In the genomic region with DNA sequence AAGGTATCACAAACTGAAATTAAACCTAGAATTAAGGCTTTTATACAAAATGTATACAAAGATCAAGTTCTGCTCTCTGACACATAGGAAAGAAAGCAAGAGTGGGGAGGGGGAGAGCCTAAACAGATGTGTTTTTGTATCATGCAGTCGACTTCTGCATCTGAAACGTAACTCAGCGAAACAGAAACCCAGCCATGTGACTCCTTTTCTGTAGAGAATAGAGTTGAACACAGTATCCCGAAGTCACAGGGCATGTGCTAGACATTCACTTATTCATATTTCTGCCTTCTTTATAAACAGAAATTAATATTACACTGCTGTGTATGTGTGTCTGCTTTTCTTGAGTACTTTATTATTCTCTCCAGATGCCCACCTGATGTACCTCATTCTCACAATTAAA, we compare ENCODE assay signal across 10 cellular contexts.
DNase-seq lines count a peak whose midpoint lies in the region; ATAC-seq, FAIRE-seq and TF ChIP-seq lines count a peak whose summit lies in the region.
"Had no signal": no experiment of that assay in that cellular context is flagged by ENCODE, and none has a peak within 500 bp of the region (broad histone marks: within the 10 kb centered on the region; RNA-seq: fewer than 3 reads in every experiment).

No MANE protein-coding gene starts in this region.

- no peaks in the 10 kb centered on the region for H3K36me3 ChIP-seq in Karpas-422 (ENCODE audit: insufficient read depth, low read length)

- H3K27me3 ChIP-seq in Karpas-422 (ENCODE audit: low read length) = no peaks in the 10 kb centered on the region

- peak overlapping the region; percentile 73 for H3K27ac Mint-ChIP-seq in mesothelial cell of epicardium
- H3K27ac Mint-ChIP-seq in stimulated activated naive B cell treated with anti-CD40 and anti-IgM and Interleukin-4, amounts not matched to agents 10 μg/mL and 1 μg/mL and 100 μg/mL, for 72 hours = no peak overlapping the region

- no peaks in the 10 kb centered on the region for H3K9me3 Mint-ChIP-seq in mesothelial cell of epicardium
- no peaks in the 10 kb centered on the region for H3K9me3 Mint-ChIP-seq in stimulated activated naive B cell treated with anti-CD40 and anti-IgM and Interleukin-4, amounts not matched to agents 10 μg/mL and 1 μg/mL and 100 μg/mL, for 72 hours
- H3K9me3 Mint-ChIP-seq: central memory CD8-positive, alpha-beta T cell had no signal

- peak overlapping the region; percentile 36; the same call in 1 of the 2 replicates for H2AFZ ChIP-seq in Karpas-422 (ENCODE audit: low read length)

- peak; percentile 78 for FAIRE-seq in GM12891 (lab: Jason Lieb, UNC)

- H3K9me2 ChIP-seq in Karpas-422 (replicated peaks; ENCODE audit: insufficient read depth, low read length) = no peaks in the 10 kb centered on the region

- H3K4me1 Mint-ChIP-seq in mesothelial cell of epicardium = peaks cover 38% of the 10 kb centered on the region
- no peaks in the 10 kb centered on the region for H3K4me1 Mint-ChIP-seq in stimulated activated naive B cell treated with anti-CD40 and anti-IgM and Interleukin-4, amounts not matched to agents 10 μg/mL and 1 μg/mL and 100 μg/mL, for 72 hours
- H3K4me1 Mint-ChIP-seq: central memory CD8-positive, alpha-beta T cell had no signal

- H3K27ac ChIP-seq in Karpas-422 (ENCODE audit: low read length) = no peak overlapping the region

- H3K9ac ChIP-seq in Karpas-422 (ENCODE audit: low read length) = no peak overlapping the region

- ATAC-seq in GM21360 (IDR thresholded peaks at IDR 0.05; ENCODE audit: unreplicated experiment) (peak; percentile 48), HG02588 (IDR thresholded peaks at IDR 0.05; ENCODE audit: unreplicated experiment) (no peak)
- ATAC-seq in stimulated activated naive B cell treated with anti-CD40 and anti-IgM and Interleukin-4, amounts not matched to agents 10 μg/mL and 1 μg/mL and 100 μg/mL, for 72 hours (replicated peaks) = no peak

- TF ChIP-seq POLR2A in GM12891 (IDR thresholded peaks at IDR 0.05; ENCODE audit: low read depth, low read length) = no peak

- peaks cover 12% of the 10 kb centered on the region for H3K4me1 ChIP-seq in Karpas-422 (ENCODE audit: low read length)

- H4K20me1 ChIP-seq in Karpas-422 (ENCODE audit: insufficient read depth, low read depth, low read length) = no peaks in the 10 kb centered on the region

- peak overlapping the region; percentile 30 for H3K4me2 ChIP-seq in Karpas-422 (ENCODE audit: low read depth, low read length, poor library complexity, severe bottlenecking)

- no peak for TF ChIP-seq CTCF in mesothelial cell of epicardium (IDR thresholded peaks at IDR 0.05; ENCODE audit: unreplicated experiment)

- no peaks in the 10 kb centered on the region for H3K36me3 Mint-ChIP-seq in mesothelial cell of epicardium
- no peaks in the 10 kb centered on the region for H3K36me3 Mint-ChIP-seq in stimulated activated naive B cell treated with anti-CD40 and anti-IgM and Interleukin-4, amounts not matched to agents 10 μg/mL and 1 μg/mL and 100 μg/mL, for 72 hours

- no peak overlapping the region for H3K4me3 ChIP-seq in Karpas-422 (ENCODE audit: low read length)

- H3K27me3 Mint-ChIP-seq in mesothelial cell of epicardium (ENCODE audit: low read depth) = no peaks in the 10 kb centered on the region
- peaks cover 7 to 19% of the 10 kb centered on the region in 2 donors for H3K27me3 Mint-ChIP-seq in stimulated activated naive B cell treated with anti-CD40 and anti-IgM and Interleukin-4, amounts not matched to agents 10 μg/mL and 1 μg/mL and 100 μg/mL, for 72 hours

- no peaks in the 10 kb centered on the region for H3K9me3 ChIP-seq in Karpas-422 (ENCODE audit: low read length)

- DNase-seq in GM12891 (ENCODE audit: insufficient read length, low spot score) (peak; percentile 14), Karpas-422 (no peak), mesothelial cell of epicardium (ENCODE audit: low spot score in 2 of 2, unreplicated experiment in 2 of 2) (no peak), HPDE6-E6E7 (ENCODE audit: extremely low spot score) (no peak), NCI-H226 (no peak)
- no peak for DNase-seq in stimulated activated naive B cell treated with anti-CD40 and anti-IgM and Interleukin-4, amounts not matched to agents 10 μg/mL and 1 μg/mL and 100 μg/mL, for 72 hours
- DNase-seq: RPMI8226 had no signal

- no peak overlapping the region for H3K4me3 Mint-ChIP-seq in mesothelial cell of epicardium
- H3K4me3 Mint-ChIP-seq in stimulated activated naive B cell treated with anti-CD40 and anti-IgM and Interleukin-4, amounts not matched to agents 10 μg/mL and 1 μg/mL and 100 μg/mL, for 72 hours = no peak overlapping the region
- H3K4me3 Mint-ChIP-seq: central memory CD8-positive, alpha-beta T cell had no signal

- H3K79me2 ChIP-seq in Karpas-422 (ENCODE audit: low read length) = no peaks in the 10 kb centered on the region

TF ChIP-seq in GM12891, 5 proteins besides CTCF, POLR2A, EP300 and RAD21:
- TF ChIP-seq PAX5 (IDR thresholded peaks at IDR 0.05; ENCODE audit: insufficient read depth, low read length, severe bottlenecking) (no peak), TAF1 (IDR thresholded peaks at IDR 0.05; ENCODE audit: low read depth, low read length) (no peak)
